Comparison of ENCODE assay signal across 8 cellular contexts in genomic region chr11:133064152-133064877, GRCh38.
DNase-seq lines count a peak whose midpoint lies in the region; ATAC-seq and TF ChIP-seq lines count a peak whose summit lies in the region.

No MANE protein-coding gene starts in this region.

- peak overlapping the region; percentile 45 to 61 (median 52) for H3K4me3 ChIP-seq in stomach

- WGBS in stomach, 5 donors = 1 to 4% (median 2%) methylated on average over 14 to 44 of the region's 44 CpGs

- TF ChIP-seq CTCF in stomach (IDR thresholded peaks at IDR 0.05) = peak in 4 of 7 experiments; percentile 31 to 62 (median 58)

- H3K27me3 ChIP-seq in layer of hippocampus (ENCODE audit: control insufficient read depth, insufficient read depth, low read length) (no peaks in the 10 kb centered on the region), stomach (peaks cover 0 to 46% (median 18%) of the 10 kb centered on the region in 3 donors)

- peaks cover 0 to 15% (median 9%) of the 10 kb centered on the region in 4 donors for H3K4me1 ChIP-seq in stomach

- H3K9me3 ChIP-seq in stomach = no peaks in the 10 kb centered on the region

- DNase-seq in NCI-H1694 treated with DMSO at 0.1 percent for 48 hours (lab: John Stamatoyannopoulos, UW) (peak; percentile 13), NCI-H1694 (lab: John Stamatoyannopoulos, UW) (no peak), NCI-H510A treated with DMSO at 0.1 percent for 48 hours (lab: John Stamatoyannopoulos, UW) (peak; percentile 91), stomach (peak; percentile 66)
- DNase-seq in activated effector memory CD4-positive, alpha-beta T cell treated with anti-CD3 and anti-CD28 coated beads, Interleukin-2, amount 50 U/mL, for 16 hours = no peak

- H3K27ac ChIP-seq in cingulate gyrus (ENCODE audit: low read depth, low read length) (peak overlapping the region; percentile 34), layer of hippocampus (ENCODE audit: low read depth, low read length) (peak overlapping the region; percentile 52), stomach (peak overlapping the region in 3 of 5 donors; percentile 4 to 54 (median 52))

- no peak for ATAC-seq in HG03565 (IDR thresholded peaks at IDR 0.05; ENCODE audit: unreplicated experiment)

- intact Hi-C loops in stomach (cut with DNase I; ENCODE audit: low total_unique reads) = no loop called here

- H3K36me3 ChIP-seq in stomach = no peaks in the 10 kb centered on the region

- no peak for TF ChIP-seq POLR2A in stomach (IDR thresholded peaks at IDR 0.05)

- TF ChIP-seq EP300 in stomach (IDR thresholded peaks at IDR 0.05) = no peak

Comparison
In these comparisons a context has a peak if more than half of its experiments do, and no peak if none do; other contexts are left out.
1. DNase-seq: peak in NCI-H1694 treated with DMSO at 0.1 percent for 48 hours (single experiment), NCI-H510A treated with DMSO at 0.1 percent for 48 hours (single experiment) and stomach (single experiment); none in NCI-H1694 (single experiment) and activated effector memory CD4-positive, alpha-beta T cell treated with anti-CD3 and anti-CD28 coated beads, Interleukin-2, amount 50 U/mL, for 16 hours (single experiment).
2. Peak in every context shown above with its lines, with median percentiles within 50 percentile points of each other: H3K27ac ChIP-seq.